10 cellular contexts compared by ENCODE assay signal in the genomic region with DNA sequence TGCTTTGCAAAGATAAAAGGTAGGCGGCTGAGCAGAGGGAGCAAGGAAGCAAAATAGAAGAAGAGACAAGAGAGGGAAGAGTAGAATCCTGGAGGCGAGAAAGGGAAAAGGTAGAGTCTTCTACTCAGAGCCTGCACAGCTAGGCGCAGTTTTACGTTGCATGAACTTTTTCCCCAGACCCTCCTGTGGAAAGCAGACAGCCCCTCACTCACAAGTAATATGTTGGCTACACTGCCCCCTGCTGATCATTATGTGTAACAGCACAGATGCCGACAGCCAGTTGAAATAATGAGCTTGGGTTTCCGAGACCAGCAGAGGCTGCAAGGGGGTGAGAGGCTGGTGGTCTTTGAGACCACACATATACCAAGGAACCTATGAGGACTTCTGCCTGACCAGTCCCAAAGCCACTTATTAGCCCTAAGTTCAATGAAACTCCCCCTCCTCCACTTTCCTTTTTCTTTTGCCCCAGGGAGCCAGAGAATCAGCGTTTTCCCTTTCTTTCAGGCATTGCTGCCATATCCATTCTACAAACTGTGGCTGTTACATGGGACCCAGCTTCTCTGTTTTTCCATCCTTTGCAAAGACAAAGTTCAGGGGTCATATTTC. TPM values are rescaled to one million over a fixed set of nuclear protein-coding genes. Genes with fewer than 3 reads are reported as not detected.
DNase-seq lines count a peak whose midpoint lies in the region; ATAC-seq, FAIRE-seq and TF ChIP-seq lines count a peak whose summit lies in the region.
"Had no signal": no experiment of that assay in that cellular context is flagged by ENCODE, and none has a peak within 500 bp of the region (broad histone marks: within the 10 kb centered on the region; RNA-seq: fewer than 3 reads in every experiment).

No MANE protein-coding gene starts in this region.

- TF ChIP-seq CTCF in CD8-positive, alpha-beta T cell (IDR thresholded peaks at IDR 0.05) = peak; percentile 77
- TF ChIP-seq CTCF in PC-3 (conservative IDR thresholded peaks at IDR 0.05; ENCODE audit: low read depth, low read length) = peak; percentile 79
- peak; percentile 75 for TF ChIP-seq CTCF in nephron progenitor cell (IDR thresholded peaks at IDR 0.05)

- H3K9me3 Mint-ChIP-seq in CD8-positive, alpha-beta T cell = no peaks in the 10 kb centered on the region
- H3K9me3 Mint-ChIP-seq in nephron progenitor cell = no peaks in the 10 kb centered on the region
- H3K9me3 Mint-ChIP-seq in stimulated activated memory B cell treated with anti-CD40 and anti-IgM and Interleukin-4, amounts not matched to agents 10 μg/mL and 1 μg/mL and 100 μg/mL, for 72 hours = no peaks in the 10 kb centered on the region
- H3K9me3 Mint-ChIP-seq: natural killer cell treated with Interleukin-12 subunit alpha and Interleukin-12 subunit beta and Interleukin-15 and Interleukin-18, amount 100 ng/mL, for 72 hours had no signal

- no peaks in the 10 kb centered on the region for H3F3A ChIP-seq in PC-3 (ENCODE audit: low read length, unreplicated experiment)

- no peak overlapping the region for H3K4me3 ChIP-seq in CD8-positive, alpha-beta T cell (ENCODE audit: low read depth, low read length)
- H3K4me3 ChIP-seq in PC-3 (ENCODE audit: low read length) = no peak overlapping the region

- no peak overlapping the region for H3K4me2 ChIP-seq in PC-3 (ENCODE audit: low read length)

- H2AFZ ChIP-seq in PC-3 (ENCODE audit: low read length) = no peak overlapping the region

- peak; percentile 86 for FAIRE-seq in GM12892 (lab: Jason Lieb, UNC)

- no peaks in the 10 kb centered on the region for H3K4me1 ChIP-seq in CD8-positive, alpha-beta T cell (ENCODE audit: insufficient read depth, low read length)
- H3K4me1 ChIP-seq in PC-3 (ENCODE audit: insufficient read depth, low read length) = no peaks in the 10 kb centered on the region

- DNase-seq in CD8-positive, alpha-beta T cell = peak in 4 of 7 experiments; percentile 4 to 50 (median 22)
- DNase-seq in GM12892 (ENCODE audit: insufficient read length) (no peak), PC-3 (peak; percentile 17), dermis blood vessel endothelial cell (peak; percentile 53), nephron progenitor cell (peak; percentile 61), LoVo (ENCODE audit: low spot score) (no peak), mesenteric fat pad (ENCODE audit: low spot score) (no peak)

- no peak overlapping the region for H3K4me3 Mint-ChIP-seq in CD8-positive, alpha-beta T cell
- no peak overlapping the region for H3K4me3 Mint-ChIP-seq in nephron progenitor cell
- no peak overlapping the region for H3K4me3 Mint-ChIP-seq in stimulated activated memory B cell treated with anti-CD40 and anti-IgM and Interleukin-4, amounts not matched to agents 10 μg/mL and 1 μg/mL and 100 μg/mL, for 72 hours
- H3K4me3 Mint-ChIP-seq: natural killer cell treated with Interleukin-12 subunit alpha and Interleukin-12 subunit beta and Interleukin-15 and Interleukin-18, amount 100 ng/mL, for 72 hours; T-helper 17 cell had no signal

- H3K9ac ChIP-seq in PC-3 (ENCODE audit: low read length) = no peak overlapping the region

- H3K4me1 Mint-ChIP-seq in CD8-positive, alpha-beta T cell (ENCODE audit: low read depth) = no peaks in the 10 kb centered on the region
- peaks cover 7% of the 10 kb centered on the region for H3K4me1 Mint-ChIP-seq in nephron progenitor cell
- H3K4me1 Mint-ChIP-seq in stimulated activated memory B cell treated with anti-CD40 and anti-IgM and Interleukin-4, amounts not matched to agents 10 μg/mL and 1 μg/mL and 100 μg/mL, for 72 hours = no peaks in the 10 kb centered on the region
- H3K4me1 Mint-ChIP-seq: T-helper 17 cell had no signal

- intact Hi-C loops in CD8-positive, alpha-beta T cell (cut with DNase I, micrococcal nuclease) = loop anchor here (2.0 to 10.0 kb wide), 2 partner anchors 93 to 97 kb away; no protein-coding TSS in a partner anchor
- intact Hi-C loops in PC-3 (cut with micrococcal nuclease) = loop anchor here (5.0 kb wide), 1 partner anchor 94 kb away; no protein-coding TSS in a partner anchor

- H3K27ac ChIP-seq in CD8-positive, alpha-beta T cell (ENCODE audit: low read depth, low read length) = no peak overlapping the region
- no peak overlapping the region for H3K27ac ChIP-seq in PC-3 (ENCODE audit: low read length)

- CTCF ChIA-PET in CD8-positive, alpha-beta T cell (lab: Charles Lee) = interaction anchor here (0.6 to 1.5 kb wide), 11 partner anchors 8 to 71 kb away, joined by 3 to 5 read pairs (median 3); no protein-coding TSS in a partner anchor
- CTCF ChIA-PET in PC-3 (lab: Charles Lee) = interaction anchor here (0.5 to 1.0 kb wide), 6 partner anchors 9 to 540 kb away, joined by 3 to 5 read pairs (median 4); partner anchors contain the start of gene CMTR2

- H3K36me3 Mint-ChIP-seq in CD8-positive, alpha-beta T cell = no peaks in the 10 kb centered on the region
- no peaks in the 10 kb centered on the region for H3K36me3 Mint-ChIP-seq in nephron progenitor cell (ENCODE audit: low read depth)
- no peaks in the 10 kb centered on the region for H3K36me3 Mint-ChIP-seq in stimulated activated memory B cell treated with anti-CD40 and anti-IgM and Interleukin-4, amounts not matched to agents 10 μg/mL and 1 μg/mL and 100 μg/mL, for 72 hours
- H3K36me3 Mint-ChIP-seq: natural killer cell treated with Interleukin-12 subunit alpha and Interleukin-12 subunit beta and Interleukin-15 and Interleukin-18, amount 100 ng/mL, for 72 hours had no signal

- BruUV-seq in PC-3 (replicated peaks; lab: Mats Ljungman, UMichigan) = no TSS peak

- peaks cover 40% of the 10 kb centered on the region for H3K27me3 Mint-ChIP-seq in CD8-positive, alpha-beta T cell (ENCODE audit: low read depth)
- H3K27me3 Mint-ChIP-seq in nephron progenitor cell (ENCODE audit: low read depth, poor library complexity) = peaks cover 35% of the 10 kb centered on the region
- peaks cover 65% of the 10 kb centered on the region for H3K27me3 Mint-ChIP-seq in stimulated activated memory B cell treated with anti-CD40 and anti-IgM and Interleukin-4, amounts not matched to agents 10 μg/mL and 1 μg/mL and 100 μg/mL, for 72 hours

- H3K9me2 ChIP-seq in PC-3 (replicated peaks; ENCODE audit: low read length) = no peaks in the 10 kb centered on the region

- H3K36me3 ChIP-seq in CD8-positive, alpha-beta T cell (ENCODE audit: insufficient read depth, low read length) = no peaks in the 10 kb centered on the region
- no peaks in the 10 kb centered on the region; the same call in 1 of the 2 replicates for H3K36me3 ChIP-seq in PC-3 (ENCODE audit: low read depth, low read length)

- ATAC-seq in CD8-positive, alpha-beta T cell = no peak
- ATAC-seq in PC-3 = no peak
- no peak for ATAC-seq in stimulated activated memory B cell treated with anti-CD40 and anti-IgM and Interleukin-4, amounts not matched to agents 10 μg/mL and 1 μg/mL and 100 μg/mL, for 72 hours
- ATAC-seq: T-helper 17 cell had no signal

- no peaks in the 10 kb centered on the region for H3K9me3 ChIP-seq in CD8-positive, alpha-beta T cell (ENCODE audit: low read length)
- H3K9me3 ChIP-seq in PC-3 (ENCODE audit: low read length) = no peaks in the 10 kb centered on the region

- no peak overlapping the region for H3K27ac Mint-ChIP-seq in CD8-positive, alpha-beta T cell
- no peak overlapping the region for H3K27ac Mint-ChIP-seq in nephron progenitor cell
- H3K27ac Mint-ChIP-seq in stimulated activated memory B cell treated with anti-CD40 and anti-IgM and Interleukin-4, amounts not matched to agents 10 μg/mL and 1 μg/mL and 100 μg/mL, for 72 hours = no peak overlapping the region
- H3K27ac Mint-ChIP-seq: natural killer cell treated with Interleukin-12 subunit alpha and Interleukin-12 subunit beta and Interleukin-15 and Interleukin-18, amount 100 ng/mL, for 72 hours; T-helper 17 cell had no signal

- H3K79me2 ChIP-seq in PC-3 (ENCODE audit: low read length) = no peaks in the 10 kb centered on the region

- POLR2A ChIA-PET in CD8-positive, alpha-beta T cell (lab: Charles Lee) = no interaction called here
- POLR2A ChIA-PET in PC-3 (lab: Charles Lee; ENCODE audit: unreplicated experiment) = no interaction called here

- peaks cover 4% of the 10 kb centered on the region for H3K27me3 ChIP-seq in CD8-positive, alpha-beta T cell (ENCODE audit: insufficient read depth, low read length)
- no peaks in the 10 kb centered on the region for H3K27me3 ChIP-seq in PC-3 (ENCODE audit: low read length)

- no peak for TF ChIP-seq POLR2A in GM12892 (IDR thresholded peaks at IDR 0.05; ENCODE audit: low read depth, low read length)

- H4K20me1 ChIP-seq in PC-3 (ENCODE audit: low read length) = no peaks in the 10 kb centered on the region

RNA-seq across cellular contexts. Expression of gene CMTR2, which starts 22.5 kb away (rescaled TPM):
- 1 to 10 TPM; 7.7 to 9.2 TPM for total RNA-seq in CD8-positive, alpha-beta T cell
- 21.0 TPM for polyA plus RNA-seq in GM12892 (2012; ENCODE audit: missing spikeins)
- total RNA-seq in PC-3 (2014; rRNA removed) = 14.7 and 15.3 TPM in 2 replicates
- total RNA-seq in dermis blood vessel endothelial cell = 40.5 and 42.7 TPM in 2 replicates
- total RNA-seq in mesenteric fat pad = 12.3 TPM

RNA-seq across cellular contexts. Expression of gene CALB2, which starts 46.9 kb away (rescaled TPM):
- total RNA-seq in CD8-positive, alpha-beta T cell = not detected
- polyA plus RNA-seq in GM12892 (2012; ENCODE audit: missing spikeins) = not detected
- 0.47 TPM in 1 of 2 replicates, not detected in the other for total RNA-seq in PC-3 (2014; rRNA removed)
- total RNA-seq in dermis blood vessel endothelial cell = not detected in 2 replicates
- 190 TPM for total RNA-seq in mesenteric fat pad
- total RNA-seq: natural killer cell treated with Interleukin-12 subunit alpha and Interleukin-12 subunit beta and Interleukin-15 and Interleukin-18, amount 100 ng/mL, for 72 hours; T-helper 17 cell had no signal

Comparison
In these comparisons a context has a peak if more than half of its experiments do, and no peak if none do; other contexts are left out.
1. DNase-seq: peak in CD8-positive, alpha-beta T cell (4 of 7), PC-3 (single experiment), dermis blood vessel endothelial cell (single experiment) and nephron progenitor cell (single experiment); none in GM12892 (single experiment), LoVo (single experiment) and mesenteric fat pad (single experiment).
2. RNA of gene CALB2, which starts 46.9 kb away (total RNA-seq): 190 TPM in mesenteric fat pad (single experiment); 0.47 TPM in PC-3, not detected in CD8-positive, alpha-beta T cell and not detected in dermis blood vessel endothelial cell; every median in the first group is over 100 times any median in the second.
3. Peak in every context shown above with its lines, with median percentiles within 50 percentile points of each other: CTCF ChIP-seq.